In the genomic region with DNA sequence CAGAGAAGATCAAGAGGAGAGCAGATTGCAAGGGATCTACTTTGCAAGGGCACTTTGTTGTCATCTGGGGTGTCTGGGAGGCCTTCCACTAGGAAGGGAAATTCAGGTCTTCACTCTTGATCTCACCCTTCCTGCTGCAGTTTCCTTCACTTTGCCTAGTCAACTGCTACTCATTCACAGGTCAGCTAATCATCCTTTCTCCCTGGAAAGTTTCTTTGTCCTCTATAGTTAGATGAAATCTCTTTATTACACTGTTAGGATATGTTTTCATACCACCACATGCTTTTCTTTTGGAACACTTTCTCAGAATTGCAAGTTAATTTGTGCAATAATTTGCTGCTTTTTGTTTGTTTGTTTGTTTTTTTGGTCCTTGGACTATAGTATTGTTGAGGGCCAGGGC, we compare ENCODE assay signal across 21 cellular contexts.
"Had no signal": no experiment of that assay in that cellular context is flagged by ENCODE, and none has a peak within 500 bp of the region (broad histone marks: within the 10 kb centered on the region; RNA-seq: fewer than 3 reads in every experiment).

No MANE protein-coding gene starts in this region.

- ATAC-seq: esophagus mucosa; gastrocnemius medialis; heart right ventricle; naive thymus-derived CD4-positive, alpha-beta T cell; psoas muscle; right lobe of liver; stimulated activated effector memory CD8-positive, alpha-beta T cell treated with anti-CD3 and anti-CD28 coated beads, Interleukin-12 subunit alpha, Interleukin-12 subunit beta, amount 100 ng/mL, for 72 hours had no signal

- H3K36me3 ChIP-seq: gastrocnemius medialis, heart right ventricle, right lobe of liver, tibial artery, upper lobe of left lung, uterus had no signal

- H3K27me3 Mint-ChIP-seq: dendritic cell treated with granulocyte-macrophage colony-stimulating factor and Interleukin-4, amounts not matched to agents 40 ng/mL and 50 ng/mL, for 4 days; naive thymus-derived CD4-positive, alpha-beta T cell; stimulated activated naive CD8-positive, alpha-beta T cell treated with anti-CD3 and anti-CD28 coated beads, Interleukin-15, Interleukin-2, amounts not matched to agents 100 ng/mL and 50 ng/mL, for 24 hours had no signal

- H3K27ac ChIP-seq: gastrocnemius medialis, heart right ventricle, psoas muscle, right lobe of liver, tibial artery, upper lobe of left lung, uterus had no signal

- H3K4me3 ChIP-seq: gastrocnemius medialis, heart right ventricle, psoas muscle, right lobe of liver, tibial artery, upper lobe of left lung, uterus had no signal

- H3K4me1 Mint-ChIP-seq: nephron progenitor cell; stimulated activated effector memory CD8-positive, alpha-beta T cell treated with anti-CD3 and anti-CD28 coated beads, Interleukin-12 subunit alpha, Interleukin-12 subunit beta, amount 100 ng/mL, for 72 hours had no signal

- H3K9me3 ChIP-seq: gastrocnemius medialis, heart right ventricle, psoas muscle, right lobe of liver, tibial artery, upper lobe of left lung, uterus had no signal

- H3K4me3 Mint-ChIP-seq: dendritic cell treated with granulocyte-macrophage colony-stimulating factor and Interleukin-4, amounts not matched to agents 40 ng/mL and 50 ng/mL, for 4 days; endodermal cell; naive thymus-derived CD4-positive, alpha-beta T cell; nephron progenitor cell; stimulated activated effector memory CD8-positive, alpha-beta T cell treated with anti-CD3 and anti-CD28 coated beads, Interleukin-12 subunit alpha, Interleukin-12 subunit beta, amount 100 ng/mL, for 72 hours; stimulated activated naive CD8-positive, alpha-beta T cell treated with anti-CD3 and anti-CD28 coated beads, Interleukin-15, Interleukin-2, amounts not matched to agents 100 ng/mL and 50 ng/mL, for 24 hours had no signal

- H3K36me3 Mint-ChIP-seq: naive thymus-derived CD4-positive, alpha-beta T cell; stimulated activated effector memory CD8-positive, alpha-beta T cell treated with anti-CD3 and anti-CD28 coated beads, Interleukin-12 subunit alpha, Interleukin-12 subunit beta, amount 100 ng/mL, for 72 hours had no signal

- H3K4me1 ChIP-seq: gastrocnemius medialis, heart right ventricle, psoas muscle, right lobe of liver, tibial artery, upper lobe of left lung, uterus had no signal

- FAIRE-seq: islet of Langerhans had no signal

- H3K27ac Mint-ChIP-seq: dendritic cell treated with granulocyte-macrophage colony-stimulating factor and Interleukin-4, amounts not matched to agents 40 ng/mL and 50 ng/mL, for 4 days; endodermal cell; naive thymus-derived CD4-positive, alpha-beta T cell; nephron progenitor cell; stimulated activated effector memory CD8-positive, alpha-beta T cell treated with anti-CD3 and anti-CD28 coated beads, Interleukin-12 subunit alpha, Interleukin-12 subunit beta, amount 100 ng/mL, for 72 hours; stimulated activated naive CD8-positive, alpha-beta T cell treated with anti-CD3 and anti-CD28 coated beads, Interleukin-15, Interleukin-2, amounts not matched to agents 100 ng/mL and 50 ng/mL, for 24 hours had no signal

- H3K27me3 ChIP-seq: gastrocnemius medialis, heart right ventricle, right lobe of liver, tibial artery, upper lobe of left lung, uterus had no signal

- DNase-seq: effector CD4-positive, alpha-beta T cell; endodermal cell; gastrocnemius medialis; heart right ventricle; hypothalamus; kidney glomerular epithelial cell; naive thymus-derived CD4-positive, alpha-beta T cell; nephron progenitor cell; psoas muscle; retina; right lobe of liver; stimulated activated CD4-positive, alpha-beta T cell treated with anti-CD3 and anti-CD28 coated beads, Interleukin-4, amount 100 ng/mL, for 1 hour; stimulated activated CD8-positive, alpha-beta memory T cell treated with anti-CD3 and anti-CD28 coated beads, Interleukin-4, amount 100 ng/mL, for 48 hours; tibial artery; upper lobe of left lung; uterus had no signal

- H3K9me3 Mint-ChIP-seq: endodermal cell, nephron progenitor cell had no signal
